Comparison of ENCODE assay signal across 16 cellular contexts in genomic region chr19:6580313-6580712, GRCh38. TPM values are rescaled to one million over a fixed set of nuclear protein-coding genes. Genes with fewer than 3 reads are reported as not detected.
A peak's percentile ranks its signal among the peaks of the same experiment; 100 is the strongest.
DNase-seq lines count a peak whose midpoint lies in the region; ATAC-seq and TF ChIP-seq lines count a peak whose summit lies in the region.
"Had no signal": no experiment of that assay in that cellular context is flagged by ENCODE, and none has a peak within 500 bp of the region (broad histone marks: within the 10 kb centered on the region; RNA-seq: fewer than 3 reads in every experiment).

No MANE protein-coding gene starts in this region.

- DNase-seq in HS-27A (ENCODE audit: low read depth) (peak; percentile 52), SK-N-SH (no peak), glomerular visceral epithelial cell (ENCODE audit: extremely low spot score) (peak; percentile 98), suprapubic skin (ENCODE audit: low spot score in 2 of 2) (no peak), NCI-H2227 treated with DMSO at 0.1 percent for 48 hours (lab: John Stamatoyannopoulos, UW) (no peak), NCI-H1436 (lab: John Stamatoyannopoulos, UW) (no peak)
- DNase-seq: effector CD8-positive, alpha-beta T cell; heart right ventricle; nucleus accumbens; RPMI8226; stimulated activated CD4-positive, alpha-beta T cell treated with anti-CD3 and anti-CD28 coated beads, Interleukin-12 subunit alpha, Interleukin-12 subunit beta, amount 100 ng/mL, for 4 hours; uterus had no signal

- peaks cover 6 to 28% (median 21%) of the 10 kb centered on the region in 11 experiments; a peak in 16 of 22 replicates for H3K36me3 ChIP-seq in BLaER1 treated with 17β-estradiol and CSF1 and Interleukin-3, amounts not matched to agents 10 nM and 100 nM
- no peaks in the 10 kb centered on the region for H3K36me3 ChIP-seq in SK-N-SH (replicated peaks in 1 of 2; ENCODE audit: control insufficient read depth in 1 of 2, insufficient read depth in 2 of 2, low read length in 1 of 2)
- no peaks in the 10 kb centered on the region for H3K36me3 ChIP-seq in suprapubic skin
- H3K36me3 ChIP-seq: heart right ventricle, uterus had no signal

- POLR2A ChIA-PET in SK-N-SH (lab: Yijun Ruan, JAX): no interaction called here

- no peak overlapping the region for H3K9ac ChIP-seq in BLaER1 treated with 17β-estradiol and CSF1 and Interleukin-3, amounts not matched to agents 10 nM and 100 nM
- no peak overlapping the region for H3K9ac ChIP-seq in SK-N-SH

- no peak overlapping the region for H3K4me3 ChIP-seq in BLaER1 treated with 17β-estradiol and CSF1 and Interleukin-3, amounts not matched to agents 10 nM and 100 nM
- no peak overlapping the region for H3K4me3 ChIP-seq in SK-N-SH (ENCODE audit: low read depth in 2 of 2, low read length in 1 of 2)
- no peak overlapping the region for H3K4me3 ChIP-seq in suprapubic skin
- H3K4me3 ChIP-seq: heart right ventricle, lung, uterus had no signal

- TF ChIP-seq POLR2A in suprapubic skin (IDR thresholded peaks at IDR 0.05): no peak

- CTCF ChIA-PET in SK-N-SH (lab: Yijun Ruan, JAX): no interaction called here

- no peak overlapping the region for H2AFZ ChIP-seq in SK-N-SH (ENCODE audit: low read depth)

- H3F3A ChIP-seq in SK-N-SH (replicated peaks; ENCODE audit: insufficient read depth): peaks cover 24% of the 10 kb centered on the region

- H3K27me3 ChIP-seq in BLaER1 treated with 17β-estradiol and CSF1 and Interleukin-3, amounts not matched to agents 10 nM and 100 nM: no peaks in the 10 kb centered on the region
- H3K27me3 ChIP-seq in SK-N-SH (ENCODE audit: insufficient read depth) (peaks cover 21% of the 10 kb centered on the region), suprapubic skin (peaks cover 11% of the 10 kb centered on the region)
- H3K27me3 ChIP-seq: uterus had no signal

- no peaks in the 10 kb centered on the region for H3K79me2 ChIP-seq in SK-N-SH (ENCODE audit: insufficient read depth)

- WGBS in SK-N-SH (ENCODE audit: low lambda C conversion rate): 4% methylated on average over 8 of the region's 8 CpGs
- 77% methylated on average over 8 of the region's 8 CpGs for WGBS in suprapubic skin

- H4K20me1 ChIP-seq in BLaER1 treated with 17β-estradiol and CSF1 and Interleukin-3, amounts not matched to agents 10 nM and 100 nM: no peaks in the 10 kb centered on the region
- H4K20me1 ChIP-seq in SK-N-SH (ENCODE audit: insufficient read depth): no peaks in the 10 kb centered on the region

- peak in 1 of 2 experiments; percentile 61; a peak in 1 of 4 replicates for TF ChIP-seq EP300 in SK-N-SH (IDR thresholded peaks at IDR 0.05; ENCODE audit: borderline replicate concordance in 1 of 2, low read depth in 1 of 2, low read length in 1 of 2)
- TF ChIP-seq EP300 in suprapubic skin (IDR thresholded peaks at IDR 0.05): no peak

- TF ChIP-seq CTCF in SK-N-SH (IDR thresholded peaks at IDR 0.05): no peak
- no peak for TF ChIP-seq CTCF in suprapubic skin (IDR thresholded peaks at IDR 0.05)

- no peaks in the 10 kb centered on the region for H3K9me2 ChIP-seq in SK-N-SH

- ATAC-seq in GM18873 (IDR thresholded peaks at IDR 0.05; ENCODE audit: low FRiP score, unreplicated experiment): no peak
- ATAC-seq: heart right ventricle had no signal

- H3K4me2 ChIP-seq in BLaER1 treated with 17β-estradiol and CSF1 and Interleukin-3, amounts not matched to agents 10 nM and 100 nM: peak overlapping the region in 8 of 11 experiments; percentile 13 to 89 (median 59); a peak in 15 of 22 replicates
- peak overlapping the region; percentile 28; the same call in 1 of the 2 replicates for H3K4me2 ChIP-seq in SK-N-SH

- TF ChIP-seq RAD21 in SK-N-SH (IDR thresholded peaks at IDR 0.05; ENCODE audit: low read length): no peak

- peak overlapping the region in 1 of 11 experiments; percentile 9; a peak in 2 of 22 replicates for H3K27ac ChIP-seq in BLaER1 treated with 17β-estradiol and CSF1 and Interleukin-3, amounts not matched to agents 10 nM and 100 nM
- H3K27ac ChIP-seq in SK-N-SH (ENCODE audit: low read depth in 2 of 2, low read length in 1 of 2) (peak overlapping the region in 1 of 2 experiments; percentile 78; a peak in 2 of 4 replicates), suprapubic skin (no peak overlapping the region)
- H3K27ac ChIP-seq: C4-2B, heart right ventricle, uterus had no signal

- H3K4me1 ChIP-seq in BLaER1 treated with 17β-estradiol and CSF1 and Interleukin-3, amounts not matched to agents 10 nM and 100 nM: peaks cover 49 to 66% (median 62%) of the 10 kb centered on the region in 10 experiments
- H3K4me1 ChIP-seq in SK-N-SH (ENCODE audit: control insufficient read depth in 1 of 2, insufficient read depth in 2 of 2, low read depth in 1 of 2, low read length in 1 of 2): no peaks in the 10 kb centered on the region; a peak in 1 of 4 replicates
- peaks cover 19% of the 10 kb centered on the region for H3K4me1 ChIP-seq in suprapubic skin
- H3K4me1 ChIP-seq: uterus had no signal

- no peaks in the 10 kb centered on the region; a peak in 2 of 22 replicates for H3K9me3 ChIP-seq in BLaER1 treated with 17β-estradiol and CSF1 and Interleukin-3, amounts not matched to agents 10 nM and 100 nM (replicated peaks in 1 of 11)
- H3K9me3 ChIP-seq in SK-N-SH (no peaks in the 10 kb centered on the region), suprapubic skin (no peaks in the 10 kb centered on the region)
- H3K9me3 ChIP-seq: uterus had no signal

TF ChIP-seq in SK-N-SH, 30 proteins besides CTCF, POLR2A, EP300 and RAD21:
- TF ChIP-seq NFIC (IDR thresholded peaks at IDR 0.05; ENCODE audit: borderline replicate concordance): peak; percentile 27; the same call in 1 of the 2 replicates
- peak; percentile 91 for TF ChIP-seq FOSL2 (IDR thresholded peaks at IDR 0.05; ENCODE audit: borderline replicate concordance, low read depth)
- peak; percentile 62 for TF ChIP-seq PBX3 (IDR thresholded peaks at IDR 0.05)
- peak; percentile 66 for TF ChIP-seq TCF12 (IDR thresholded peaks at IDR 0.05)
- no peak for TF ChIP-seq ELF1 (IDR thresholded peaks at IDR 0.05)
- TF ChIP-seq SIN3A (IDR thresholded peaks at IDR 0.05; ENCODE audit: borderline replicate concordance, low read depth, low read length): no peak
- peak; percentile 62; the same call in 1 of the 2 replicates for TF ChIP-seq RXRA (IDR thresholded peaks at IDR 0.05; ENCODE audit: borderline replicate concordance, low read depth)
- no peak for TF ChIP-seq USF1 (IDR thresholded peaks at IDR 0.05; ENCODE audit: borderline replicate concordance, low read depth)
- peak; percentile 88 for TF ChIP-seq JUND (IDR thresholded peaks at IDR 0.05)

RNA-seq across cellular contexts. Expression of gene CD70, which starts 10.6 kb away (rescaled TPM):
- polyA plus RNA-seq in SK-N-SH (2012; rRNA removed): 117 and 142 TPM in 2 replicates
- 74.9 and 90.7 TPM in 2 replicates for polyA plus RNA-seq in SK-N-SH (2012; cell fraction: cytosol; rRNA removed)
- 59.8 and 68.2 TPM in 2 replicates for polyA plus RNA-seq in SK-N-SH (2012; cell fraction: nucleus; rRNA removed)
- total RNA-seq in suprapubic skin: under 1 TPM in 1 of 4 donors, not detected in 3; 0.97 TPM
- polyA plus RNA-seq: heart right ventricle had no signal

RNA-seq across cellular contexts. Expression of gene TNFSF9, which starts 49.5 kb away (rescaled TPM):
- 9.9 and 10.7 TPM in 2 replicates for polyA plus RNA-seq in SK-N-SH (2012; rRNA removed)
- 7.1 and 7.4 TPM in 2 replicates for polyA plus RNA-seq in SK-N-SH (2012; cell fraction: cytosol; rRNA removed)
- 6.4 and 7.8 TPM in 2 replicates for polyA plus RNA-seq in SK-N-SH (2012; cell fraction: nucleus; rRNA removed)
- total RNA-seq in suprapubic skin: 1 to 10 TPM; 1.0 to 2.9 (median 1.7) TPM

Comparison
In these comparisons a context has a peak if more than half of its experiments do, and no peak if none do; other contexts are left out.
1. DNase-seq: peak in HS-27A (single experiment) and glomerular visceral epithelial cell (single experiment); none in SK-N-SH (single experiment), suprapubic skin (0 of 2), NCI-H2227 treated with DMSO at 0.1 percent for 48 hours (single experiment) and NCI-H1436 (single experiment).